In genomic region chr5:1786621-1787471, GRCh38 we compare ENCODE assay signal across 17 cellular contexts.
"Had no signal": no experiment of that assay in that cellular context is flagged by ENCODE, and none has a peak within 500 bp of the region (broad histone marks: within the 10 kb centered on the region; RNA-seq: fewer than 3 reads in every experiment).

No MANE protein-coding gene starts in this region.

- H3K36me3 Mint-ChIP-seq: activated naive CD8-positive, alpha-beta T cell; immature natural killer cell; naive B cell had no signal

- H3K36me3 ChIP-seq: brain microvascular endothelial cell, right atrium auricular region, upper lobe of left lung had no signal

- ATAC-seq: foreskin keratinocyte, left cardiac atrium had no signal

- H3K27me3 ChIP-seq: brain microvascular endothelial cell, right atrium auricular region, upper lobe of left lung had no signal

- H3K27me3 Mint-ChIP-seq: activated naive CD8-positive, alpha-beta T cell; activated T-cell treated with anti-CD3 and anti-CD28 coated beads, Interleukin-2, amount 50 U/mL, for 24 hours; stimulated activated naive CD8-positive, alpha-beta T cell treated with anti-CD3 and anti-CD28 coated beads, Interleukin-15, Interleukin-2, amounts not matched to agents 100 ng/mL and 50 ng/mL, for 24 hours had no signal

- H3K27ac ChIP-seq: brain microvascular endothelial cell, foreskin keratinocyte, right atrium auricular region, upper lobe of left lung had no signal

- H3K4me1 ChIP-seq: foreskin keratinocyte, right atrium auricular region, upper lobe of left lung had no signal

- H3K27ac Mint-ChIP-seq: activated naive CD8-positive, alpha-beta T cell; activated T-cell treated with anti-CD3 and anti-CD28 coated beads, Interleukin-2, amount 50 U/mL, for 24 hours; dendritic cell treated with granulocyte-macrophage colony-stimulating factor and Interleukin-4, amounts not matched to agents 40 ng/mL and 50 ng/mL, for 4 days; naive B cell; stimulated activated naive CD8-positive, alpha-beta T cell treated with anti-CD3 and anti-CD28 coated beads, Interleukin-15, Interleukin-2, amounts not matched to agents 100 ng/mL and 50 ng/mL, for 24 hours had no signal

- H3K4me2 ChIP-seq: smooth muscle cell had no signal

- H3K9me3 ChIP-seq: right atrium auricular region, upper lobe of left lung had no signal

- H3K4me3 ChIP-seq: right atrium auricular region, smooth muscle cell, upper lobe of left lung had no signal

- DNase-seq: activated CD4-positive, alpha-beta T cell treated with anti-CD3 and anti-CD28 coated beads, Interleukin-2, amount 50 U/mL, for 48 hours; activated CD4-positive, CD25-positive, alpha-beta regulatory T cell treated with anti-CD3 and anti-CD28 coated beads, Interleukin-2, amount 50 U/mL, for 72 hours; activated T-cell treated with anti-CD3 and anti-CD28 coated beads, Interleukin-2, amount 50 U/mL, for 24 hours; brain microvascular endothelial cell; effector memory CD4-positive, alpha-beta T cell; foreskin keratinocyte; glutamatergic neuron; immature natural killer cell; left cardiac atrium; mammary epithelial cell; naive B cell; upper lobe of left lung had no signal

- H3K9me3 Mint-ChIP-seq: activated T-cell treated with anti-CD3 and anti-CD28 coated beads, Interleukin-2, amount 50 U/mL, for 24 hours; dendritic cell treated with granulocyte-macrophage colony-stimulating factor and Interleukin-4, amounts not matched to agents 40 ng/mL and 50 ng/mL, for 4 days; immature natural killer cell; naive B cell; stimulated activated naive CD8-positive, alpha-beta T cell treated with anti-CD3 and anti-CD28 coated beads, Interleukin-15, Interleukin-2, amounts not matched to agents 100 ng/mL and 50 ng/mL, for 24 hours had no signal

- H3K4me3 Mint-ChIP-seq: activated naive CD8-positive, alpha-beta T cell; activated T-cell treated with anti-CD3 and anti-CD28 coated beads, Interleukin-2, amount 50 U/mL, for 24 hours; dendritic cell treated with granulocyte-macrophage colony-stimulating factor and Interleukin-4, amounts not matched to agents 40 ng/mL and 50 ng/mL, for 4 days; immature natural killer cell; stimulated activated naive CD8-positive, alpha-beta T cell treated with anti-CD3 and anti-CD28 coated beads, Interleukin-15, Interleukin-2, amounts not matched to agents 100 ng/mL and 50 ng/mL, for 24 hours had no signal
